Comparison of ENCODE assay signal across 7 cellular contexts in the genomic region with DNA sequence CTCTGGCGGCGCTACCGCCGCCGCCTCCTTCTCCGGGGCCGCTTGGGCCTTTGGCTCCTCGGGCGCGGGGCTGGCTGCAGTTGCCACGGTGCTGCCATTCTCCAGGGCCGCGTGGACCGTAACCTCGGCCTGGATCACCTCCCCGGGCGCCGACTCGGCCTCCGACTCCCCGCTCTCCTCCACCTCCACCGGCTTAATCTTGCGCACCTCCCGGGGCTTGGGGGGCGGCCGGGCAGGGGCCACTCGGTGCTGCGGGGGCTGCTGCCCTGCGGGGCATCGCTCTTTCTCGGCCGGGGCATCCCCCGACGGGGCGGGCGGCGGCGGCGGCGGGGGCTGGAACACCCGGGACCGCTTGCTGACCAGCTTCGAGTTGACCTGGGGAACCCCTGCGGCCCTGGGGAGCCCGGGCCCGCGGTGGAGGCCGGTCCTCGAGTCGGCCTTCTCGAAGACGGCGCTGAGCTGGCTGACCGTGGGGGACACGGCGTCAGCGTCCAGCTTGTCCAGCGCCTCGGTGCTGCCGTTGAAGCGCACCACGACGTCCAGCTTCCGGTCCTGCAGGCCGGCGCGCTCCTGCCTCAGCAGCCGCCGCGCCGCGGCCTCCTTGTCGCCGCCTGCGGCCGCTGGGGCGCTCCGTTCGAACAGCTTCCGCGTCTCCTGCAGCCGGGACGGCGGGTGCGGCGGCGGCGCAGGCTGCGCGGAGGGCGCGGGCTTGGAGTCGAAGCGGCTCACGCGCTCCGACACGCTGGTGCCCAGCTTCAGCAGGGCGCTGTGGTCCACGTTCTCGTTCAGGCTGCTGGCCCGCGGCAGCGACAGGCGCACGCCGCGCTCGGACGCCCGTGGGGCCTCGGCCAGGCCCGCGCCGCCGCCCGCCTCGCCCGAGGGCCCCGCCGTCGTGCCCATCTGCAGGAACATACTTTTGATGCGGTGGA. TPM values are rescaled to one million over a fixed set of nuclear protein-coding genes. Genes with fewer than 3 reads are reported as not detected.
DNase-seq lines count a peak whose midpoint lies in the region; ATAC-seq, FAIRE-seq and TF ChIP-seq lines count a peak whose summit lies in the region.

No MANE protein-coding gene starts in this region.

- H3K27ac ChIP-seq in urinary bladder (ENCODE audit: low read depth) = peak overlapping the region; percentile 72

- TF ChIP-seq POLR2A in GM12891 (IDR thresholded peaks at IDR 0.05; ENCODE audit: low read depth, low read length) = no peak

- peak overlapping the region; percentile 95 for H3K4me3 Mint-ChIP-seq in activated CD8-positive, alpha-beta T cell treated with anti-CD3 and anti-CD28 coated beads, Interleukin-2, amount 10 ng/mL, durations not matched to agents 7 days and 5 days
- H3K4me3 Mint-ChIP-seq in naive B cell = peak overlapping the region; percentile 86 to 100 (median 95)

- peaks cover 2% of the 10 kb centered on the region for H3K36me3 ChIP-seq in urinary bladder (ENCODE audit: insufficient read depth)

- H3K4me1 Mint-ChIP-seq in activated CD8-positive, alpha-beta T cell treated with anti-CD3 and anti-CD28 coated beads, Interleukin-2, amount 10 ng/mL, durations not matched to agents 7 days and 5 days (ENCODE audit: low read depth) = peaks cover 53% of the 10 kb centered on the region
- peaks cover 40 to 48% (median 47%) of the 10 kb centered on the region in 3 donors for H3K4me1 Mint-ChIP-seq in naive B cell

- peak; percentile 50 for FAIRE-seq in GM12891 (lab: Jason Lieb, UNC)

- H3K4me1 ChIP-seq in urinary bladder (ENCODE audit: insufficient read depth) = no peaks in the 10 kb centered on the region

- peaks cover 36% of the 10 kb centered on the region for H3K36me3 Mint-ChIP-seq in activated CD8-positive, alpha-beta T cell treated with anti-CD3 and anti-CD28 coated beads, Interleukin-2, amount 10 ng/mL, durations not matched to agents 7 days and 5 days (ENCODE audit: low read depth)
- peaks cover under 1 to 22% of the 10 kb centered on the region in 2 donors for H3K36me3 Mint-ChIP-seq in naive B cell

- H3K9me3 Mint-ChIP-seq in activated CD8-positive, alpha-beta T cell treated with anti-CD3 and anti-CD28 coated beads, Interleukin-2, amount 10 ng/mL, durations not matched to agents 7 days and 5 days (ENCODE audit: insufficient read depth) = no peaks in the 10 kb centered on the region
- H3K9me3 Mint-ChIP-seq in naive B cell = peaks cover 0 to 2% (median 0%) of the 10 kb centered on the region in 7 donors

- H3K27me3 Mint-ChIP-seq in activated CD8-positive, alpha-beta T cell treated with anti-CD3 and anti-CD28 coated beads, Interleukin-2, amount 10 ng/mL, durations not matched to agents 7 days and 5 days (ENCODE audit: low read depth) = no peaks in the 10 kb centered on the region
- no peaks in the 10 kb centered on the region for H3K27me3 Mint-ChIP-seq in naive B cell

- POLR2A ChIA-PET in activated CD8-positive, alpha-beta T cell treated with anti-CD3 and anti-CD28 coated beads, Interleukin-2, amount 10 ng/mL, durations not matched to agents 7 days and 5 days (lab: Charles Lee) = interaction anchor here (0.7 to 4.2 kb wide), 4 partner anchors 9 to 576 kb away, joined by 3 to 43 read pairs (median 4); no protein-coding TSS in a partner anchor

- CTCF ChIA-PET in activated CD8-positive, alpha-beta T cell treated with anti-CD3 and anti-CD28 coated beads, Interleukin-2, amount 10 ng/mL, durations not matched to agents 7 days and 5 days (lab: Charles Lee) = interaction anchor here (0.7 to 9.7 kb wide), 6 partner anchors 8 to 56 kb away, joined by 3 to 118 read pairs (median 6); no protein-coding TSS in a partner anchor

- peak overlapping the region; percentile 83 for H3K4me3 ChIP-seq in urinary bladder (ENCODE audit: low read depth, low read length)

- WGBS in urinary bladder = under 1% methylated on average over 123 of the region's 123 CpGs

- peak overlapping the region; percentile 86 for H3K27ac Mint-ChIP-seq in activated CD8-positive, alpha-beta T cell treated with anti-CD3 and anti-CD28 coated beads, Interleukin-2, amount 10 ng/mL, durations not matched to agents 7 days and 5 days
- peak overlapping the region in 5 of 6 donors; percentile 93 to 99 (median 97) for H3K27ac Mint-ChIP-seq in naive B cell

- DNase-seq in GM12891 (ENCODE audit: insufficient read length, low spot score) (no peak), NCI-H2171 (lab: John Stamatoyannopoulos, UW) (peak; percentile 41), naive B cell (peak; percentile 66)
- DNase-seq in activated CD8-positive, alpha-beta T cell treated with anti-CD3 and anti-CD28 coated beads, Interleukin-2, amount 10 ng/mL, durations not matched to agents 7 days and 5 days = peak; percentile 62

- ATAC-seq in activated CD8-positive, alpha-beta T cell treated with anti-CD3 and anti-CD28 coated beads, Interleukin-2, amount 10 ng/mL, durations not matched to agents 7 days and 5 days = peak; percentile 29
- ATAC-seq in esophagus mucosa (peak; percentile 5), naive B cell (ENCODE audit: low read depth in 2 of 2) (no peak), GM21360 (IDR thresholded peaks at IDR 0.05; ENCODE audit: unreplicated experiment) (no peak)

TF ChIP-seq in GM12891, 5 proteins besides CTCF, POLR2A, EP300 and RAD21:
- no peak for TF ChIP-seq PAX5 (IDR thresholded peaks at IDR 0.05; ENCODE audit: insufficient read depth, low read length, severe bottlenecking)
- no peak for TF ChIP-seq SPI1 (IDR thresholded peaks at IDR 0.05; ENCODE audit: low read depth, low read length)
- TF ChIP-seq POU2F2 (IDR thresholded peaks at IDR 0.05; ENCODE audit: low read depth, low read length) = no peak
- no peak for TF ChIP-seq TAF1 (IDR thresholded peaks at IDR 0.05; ENCODE audit: low read depth, low read length)
- no peak for TF ChIP-seq POLR2AphosphoS5 (IDR thresholded peaks at IDR 0.05; ENCODE audit: low read depth, low read length)

RNA-seq across cellular contexts. Expression of gene PPP1R9B, which starts 0.8 kb away (rescaled TPM):
- polyA plus RNA-seq in GM12891 (2012; ENCODE audit: low read depth, missing spikeins) = 52.5 TPM
- 100 to 1,000 TPM; 113 to 115 TPM for total RNA-seq in activated CD8-positive, alpha-beta T cell treated with anti-CD3 and anti-CD28 coated beads, Interleukin-2, amount 10 ng/mL, durations not matched to agents 7 days and 5 days
- 26.3 TPM for total RNA-seq in esophagus mucosa
- polyA plus RNA-seq in naive B cell (ENCODE audit: low read depth in 6 of 6) = 1 to 10 TPM in 5 of 6 donors, under 1 TPM in 1; 0.55 to 3.5 (median 2.3) TPM
- 16.6 TPM for total RNA-seq in urinary bladder
- polyA plus RNA-seq in urinary bladder = 29.6 TPM

RNA-seq across cellular contexts. Expression of gene SGCA, which starts 16.1 kb away (rescaled TPM):
- 1.3 TPM for polyA plus RNA-seq in GM12891 (2012; ENCODE audit: low read depth, missing spikeins)
- total RNA-seq in activated CD8-positive, alpha-beta T cell treated with anti-CD3 and anti-CD28 coated beads, Interleukin-2, amount 10 ng/mL, durations not matched to agents 7 days and 5 days = not detected
- 0.64 TPM for total RNA-seq in esophagus mucosa
- 10 to 100 TPM in 1 of 6 donors, 1 to 10 TPM in 5; 2.0 to 16.6 (median 3.5) TPM for polyA plus RNA-seq in naive B cell (ENCODE audit: low read depth in 6 of 6)
- total RNA-seq in urinary bladder = 15.4 TPM
- polyA plus RNA-seq in urinary bladder = 89.1 TPM

RNA-seq across cellular contexts. Expression of gene SAMD14, which starts 19.7 kb away (rescaled TPM):
- 0.72 TPM for polyA plus RNA-seq in GM12891 (2012; ENCODE audit: low read depth, missing spikeins)
- under 1 TPM; 0.50 to 0.55 TPM for total RNA-seq in activated CD8-positive, alpha-beta T cell treated with anti-CD3 and anti-CD28 coated beads, Interleukin-2, amount 10 ng/mL, durations not matched to agents 7 days and 5 days
- total RNA-seq in esophagus mucosa (0.16 TPM), urinary bladder (2.2 TPM)
- polyA plus RNA-seq in naive B cell (ENCODE audit: low read depth in 6 of 6) (under 1 TPM in 2 of 6 donors, not detected in 4; 0.11 to 0.31 TPM), urinary bladder (3.7 TPM)

RNA-seq across cellular contexts. Expression of gene COL1A1, which starts 51.7 kb away (rescaled TPM):
- polyA plus RNA-seq in GM12891 (2012; ENCODE audit: low read depth, missing spikeins) = 6.1 TPM
- total RNA-seq in activated CD8-positive, alpha-beta T cell treated with anti-CD3 and anti-CD28 coated beads, Interleukin-2, amount 10 ng/mL, durations not matched to agents 7 days and 5 days = under 1 TPM; 0.18 to 0.26 TPM
- total RNA-seq in esophagus mucosa (42.7 TPM), urinary bladder (5,262 TPM)
- polyA plus RNA-seq in naive B cell (ENCODE audit: low read depth in 6 of 6) (under 1 TPM in 2 of 6 donors, not detected in 4; 0.23 to 0.80 TPM), urinary bladder (802 TPM)

RNA-seq across cellular contexts. Expression of gene PDK2, which starts 54.5 kb away (rescaled TPM):
- polyA plus RNA-seq in GM12891 (2012; ENCODE audit: low read depth, missing spikeins) = 8.8 TPM
- 10 to 100 TPM; 18.1 to 21.2 TPM for total RNA-seq in activated CD8-positive, alpha-beta T cell treated with anti-CD3 and anti-CD28 coated beads, Interleukin-2, amount 10 ng/mL, durations not matched to agents 7 days and 5 days
- total RNA-seq in esophagus mucosa (13.6 TPM), urinary bladder (15.9 TPM)
- polyA plus RNA-seq in naive B cell (ENCODE audit: low read depth in 6 of 6) (10 to 100 TPM; 33.4 to 49.6 (median 40.3) TPM), urinary bladder (55.0 TPM)

Comparison
In these comparisons a context has a peak if more than half of its experiments do, and no peak if none do; other contexts are left out.
1. ATAC-seq: peak in activated CD8-positive, alpha-beta T cell treated with anti-CD3 and anti-CD28 coated beads, Interleukin-2, amount 10 ng/mL, durations not matched to agents 7 days and 5 days (single experiment) and esophagus mucosa (single experiment); none in naive B cell (0 of 2) and GM21360 (single experiment).
2. RNA of gene SGCA, which starts 16.1 kb away (total RNA-seq): 15.4 TPM in urinary bladder (single experiment); 0.64 TPM in esophagus mucosa (single experiment) and not detected in activated CD8-positive, alpha-beta T cell treated with anti-CD3 and anti-CD28 coated beads, Interleukin-2, amount 10 ng/mL, durations not matched to agents 7 days and 5 days; every median in the first group is over 10 times any median in the second.